ENCODE assay signal across 11 cellular contexts in the genomic region with DNA sequence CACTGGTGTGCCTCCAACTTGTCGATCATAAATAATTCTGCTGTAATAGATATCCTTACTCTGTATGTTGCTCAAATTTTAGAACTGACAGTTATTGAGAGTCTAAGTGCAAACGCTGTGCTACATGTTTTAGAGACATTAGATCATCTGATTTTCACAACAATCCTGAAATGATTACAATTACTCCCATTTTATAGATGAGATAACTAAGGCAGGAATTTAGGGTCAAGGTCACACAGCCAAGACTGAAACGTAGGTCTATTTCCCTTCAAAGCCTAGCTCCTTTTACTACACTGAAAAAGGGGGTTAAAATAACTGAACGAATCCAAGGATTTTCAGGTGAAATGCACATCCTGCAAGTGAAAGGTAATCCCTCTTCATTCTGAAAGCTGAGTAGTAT. TPM values are rescaled to one million over a fixed set of nuclear protein-coding genes. Genes with fewer than 3 reads are reported as not detected.
DNase-seq lines count a peak whose midpoint lies in the region; ATAC-seq, FAIRE-seq and TF ChIP-seq lines count a peak whose summit lies in the region.
"Had no signal": no experiment of that assay in that cellular context is flagged by ENCODE, and none has a peak within 500 bp of the region (broad histone marks: within the 10 kb centered on the region; RNA-seq: fewer than 3 reads in every experiment).

No MANE protein-coding gene starts in this region.

- H3K4me3 ChIP-seq in cardiac muscle cell: peak overlapping the region; percentile 97
- H3K4me3 ChIP-seq in kidney (ENCODE audit: low read length in 2 of 2): peak overlapping the region; percentile 86 to 99
- H3K4me3 ChIP-seq in thoracic aorta: peak overlapping the region; percentile 87

- no peak for DNase-seq in cardiac muscle cell (ENCODE audit: low read depth in 1 of 2, low spot score in 1 of 2)
- no peak for DNase-seq in Right ventricle myocardium inferior (ENCODE audit: missing footprints)
- DNase-seq in activated T-helper 2 cell treated with anti-CD3 and anti-CD28 coated beads, Interferon-gamma antibody, Interleukin-2, Interleukin-4, amounts not matched to agents 10 μg/mL and 5 μg/mL and 100 μg/mL, durations not matched to agents 14 hours and 24 hours and 36 hours (ENCODE audit: low spot score): no peak
- DNase-seq in kidney: no peak
- no peak for DNase-seq in thoracic aorta (ENCODE audit: low spot score)
- DNase-seq in activated CD8-positive, alpha-beta memory T cell treated with anti-CD3 and anti-CD28 coated beads for 24 hours: no peak
- no peak for DNase-seq in NCI-H1930 (lab: John Stamatoyannopoulos, UW)
- no peak for DNase-seq in NCI-H1092 (lab: John Stamatoyannopoulos, UW)
- DNase-seq: H9, mesendoderm had no signal

- no peaks in the 10 kb centered on the region for H3K9me3 ChIP-seq in cardiac muscle cell (ENCODE audit: low read depth)
- H3K9me3 ChIP-seq in kidney (ENCODE audit: control insufficient read depth in 1 of 2, low read length in 2 of 2): no peaks in the 10 kb centered on the region
- H3K9me3 ChIP-seq in thoracic aorta: no peaks in the 10 kb centered on the region

- H3K9ac ChIP-seq in kidney (ENCODE audit: low read length in 2 of 2): peak overlapping the region in 1 of 2 donors; percentile 98

- intact Hi-C loops in Right ventricle myocardium inferior (cut with DNase I) (loop anchor here (10.0 kb wide), 1 partner anchor 151 kb away; no protein-coding TSS in a partner anchor), kidney (cut with DNase I) (no loop called here)
- intact Hi-C loops in activated T-helper 2 cell treated with anti-CD3 and anti-CD28 coated beads, Interferon-gamma antibody, Interleukin-2, Interleukin-4, amounts not matched to agents 10 μg/mL and 5 μg/mL and 100 μg/mL, durations not matched to agents 14 hours and 24 hours and 36 hours (cut with micrococcal nuclease): loop anchor here (10.0 kb wide), 2 partner anchors 51 to 391 kb away; no protein-coding TSS in a partner anchor

- H3K27ac Mint-ChIP-seq in activated T-helper 2 cell treated with anti-CD3 and anti-CD28 coated beads, Interferon-gamma antibody, Interleukin-2, Interleukin-4, amounts not matched to agents 10 μg/mL and 5 μg/mL and 100 μg/mL, durations not matched to agents 14 hours and 24 hours and 36 hours: peak overlapping the region; percentile 43
- H3K27ac Mint-ChIP-seq: H9 had no signal

- no peaks in the 10 kb centered on the region for H3K36me3 ChIP-seq in cardiac muscle cell
- H3K36me3 ChIP-seq in kidney (ENCODE audit: control insufficient read depth in 1 of 2, insufficient read depth in 2 of 2, low read length in 2 of 2): no peaks in the 10 kb centered on the region
- no peaks in the 10 kb centered on the region for H3K36me3 ChIP-seq in thoracic aorta

- peaks cover 11% of the 10 kb centered on the region for H3K4me1 ChIP-seq in cardiac muscle cell (ENCODE audit: low read depth)
- peaks cover 4 to 8% of the 10 kb centered on the region in 2 donors for H3K4me1 ChIP-seq in kidney (ENCODE audit: control insufficient read depth in 1 of 2, insufficient read depth in 1 of 2, low read depth in 1 of 2, low read length in 2 of 2)
- H3K4me1 ChIP-seq in thoracic aorta (ENCODE audit: control insufficient read depth in 1 of 2, low read depth in 2 of 2): peaks cover 24 to 43% of the 10 kb centered on the region in 2 donors

- H3K4me3 Mint-ChIP-seq in activated T-helper 2 cell treated with anti-CD3 and anti-CD28 coated beads, Interferon-gamma antibody, Interleukin-2, Interleukin-4, amounts not matched to agents 10 μg/mL and 5 μg/mL and 100 μg/mL, durations not matched to agents 14 hours and 24 hours and 36 hours (ENCODE audit: low read depth): no peak overlapping the region

- no peak for FAIRE-seq in kidney (lab: Jason Lieb, UNC)

- H3K36me3 Mint-ChIP-seq in activated T-helper 2 cell treated with anti-CD3 and anti-CD28 coated beads, Interferon-gamma antibody, Interleukin-2, Interleukin-4, amounts not matched to agents 10 μg/mL and 5 μg/mL and 100 μg/mL, durations not matched to agents 14 hours and 24 hours and 36 hours (ENCODE audit: low read depth): peaks cover 3% of the 10 kb centered on the region

- no peaks in the 10 kb centered on the region for H3K9me3 Mint-ChIP-seq in activated T-helper 2 cell treated with anti-CD3 and anti-CD28 coated beads, Interferon-gamma antibody, Interleukin-2, Interleukin-4, amounts not matched to agents 10 μg/mL and 5 μg/mL and 100 μg/mL, durations not matched to agents 14 hours and 24 hours and 36 hours

- H3K27ac ChIP-seq in cardiac muscle cell: peak overlapping the region; percentile 91
- H3K27ac ChIP-seq in kidney (ENCODE audit: low read depth in 2 of 2, low read length in 2 of 2): no peak overlapping the region
- peak overlapping the region; percentile 3 to 95 for H3K27ac ChIP-seq in thoracic aorta
- H3K27ac ChIP-seq: HL-60 had no signal

- ATAC-seq in Right ventricle myocardium inferior: no peak
- no peak for ATAC-seq in thoracic aorta (ENCODE audit: insufficient number of reproducible peaks, low FRiP score, low read depth)

- no peaks in the 10 kb centered on the region for H3K27me3 Mint-ChIP-seq in activated T-helper 2 cell treated with anti-CD3 and anti-CD28 coated beads, Interferon-gamma antibody, Interleukin-2, Interleukin-4, amounts not matched to agents 10 μg/mL and 5 μg/mL and 100 μg/mL, durations not matched to agents 14 hours and 24 hours and 36 hours (ENCODE audit: low read depth)

- peaks cover 34% of the 10 kb centered on the region for H3K4me1 Mint-ChIP-seq in activated T-helper 2 cell treated with anti-CD3 and anti-CD28 coated beads, Interferon-gamma antibody, Interleukin-2, Interleukin-4, amounts not matched to agents 10 μg/mL and 5 μg/mL and 100 μg/mL, durations not matched to agents 14 hours and 24 hours and 36 hours (ENCODE audit: low read depth)

- TF ChIP-seq CTCF in cardiac muscle cell (IDR thresholded peaks at IDR 0.05; ENCODE audit: low read depth, low read length) (no peak), kidney (IDR thresholded peaks at IDR 0.05; ENCODE audit: borderline replicate concordance, extremely low read depth, insufficient read depth) (no peak), thoracic aorta (IDR thresholded peaks at IDR 0.05) (no peak)

- H3K27me3 ChIP-seq in cardiac muscle cell (no peaks in the 10 kb centered on the region), thoracic aorta (replicated peaks; ENCODE audit: insufficient read depth) (no peaks in the 10 kb centered on the region)

RNA-seq across cellular contexts. Expression of a gene that starts 2.7 kb away (rescaled TPM):
- total RNA-seq in cardiac muscle cell (50.8 and 52.0 TPM in 2 replicates), Right ventricle myocardium inferior (231 TPM), kidney (58.8 TPM), thoracic aorta (10 to 100 TPM; 47.2 to 76.7 TPM)
- polyA plus RNA-seq in cardiac muscle cell (92.7 and 96.1 TPM in 2 replicates), kidney (ENCODE audit: insufficient read depth, low read depth, low replicate concordance) (30.8 TPM)
- total RNA-seq in activated T-helper 2 cell treated with anti-CD3 and anti-CD28 coated beads, Interferon-gamma antibody, Interleukin-2, Interleukin-4, amounts not matched to agents 10 μg/mL and 5 μg/mL and 100 μg/mL, durations not matched to agents 14 hours and 24 hours and 36 hours: 29.6 and 33.1 TPM in 2 replicates

RNA-seq across cellular contexts. Expression of a gene that starts 3.1 kb away (rescaled TPM):
- total RNA-seq in cardiac muscle cell (56.8 and 69.5 TPM in 2 replicates), Right ventricle myocardium inferior (233 TPM), kidney (127 TPM), thoracic aorta (10 to 100 TPM; 17.6 to 33.8 TPM)
- polyA plus RNA-seq in cardiac muscle cell (231 and 234 TPM in 2 replicates), kidney (ENCODE audit: insufficient read depth, low read depth, low replicate concordance) (445 TPM)
- total RNA-seq in activated T-helper 2 cell treated with anti-CD3 and anti-CD28 coated beads, Interferon-gamma antibody, Interleukin-2, Interleukin-4, amounts not matched to agents 10 μg/mL and 5 μg/mL and 100 μg/mL, durations not matched to agents 14 hours and 24 hours and 36 hours: 45.6 and 48.7 TPM in 2 replicates

RNA-seq across cellular contexts. Expression of a gene that starts 19.8 kb away (rescaled TPM):
- 0.28 and 0.69 TPM in 2 replicates for total RNA-seq in cardiac muscle cell
- 0.44 and 0.82 TPM in 2 replicates for polyA plus RNA-seq in cardiac muscle cell
- not detected for total RNA-seq in Right ventricle myocardium inferior
- total RNA-seq in activated T-helper 2 cell treated with anti-CD3 and anti-CD28 coated beads, Interferon-gamma antibody, Interleukin-2, Interleukin-4, amounts not matched to agents 10 μg/mL and 5 μg/mL and 100 μg/mL, durations not matched to agents 14 hours and 24 hours and 36 hours: 0.07 and 0.09 TPM in 2 replicates
- 0.22 TPM for total RNA-seq in kidney
- polyA plus RNA-seq in kidney (ENCODE audit: insufficient read depth, low read depth, low replicate concordance): 0.28 TPM
- total RNA-seq in thoracic aorta: under 1 TPM in 1 of 2 donors, not detected in 1; 0.54 TPM

Comparison
In these comparisons a context has a peak if more than half of its experiments do, and no peak if none do; other contexts are left out.
1. H3K27ac ChIP-seq: peak in cardiac muscle cell (single experiment) and thoracic aorta (2 of 2); none in kidney (0 of 2).
2. Peak in every context shown above with its lines, with median percentiles within 50 percentile points of each other: H3K4me3 ChIP-seq.